ENCODE assay signal across 25 cellular contexts in the genomic region with DNA sequence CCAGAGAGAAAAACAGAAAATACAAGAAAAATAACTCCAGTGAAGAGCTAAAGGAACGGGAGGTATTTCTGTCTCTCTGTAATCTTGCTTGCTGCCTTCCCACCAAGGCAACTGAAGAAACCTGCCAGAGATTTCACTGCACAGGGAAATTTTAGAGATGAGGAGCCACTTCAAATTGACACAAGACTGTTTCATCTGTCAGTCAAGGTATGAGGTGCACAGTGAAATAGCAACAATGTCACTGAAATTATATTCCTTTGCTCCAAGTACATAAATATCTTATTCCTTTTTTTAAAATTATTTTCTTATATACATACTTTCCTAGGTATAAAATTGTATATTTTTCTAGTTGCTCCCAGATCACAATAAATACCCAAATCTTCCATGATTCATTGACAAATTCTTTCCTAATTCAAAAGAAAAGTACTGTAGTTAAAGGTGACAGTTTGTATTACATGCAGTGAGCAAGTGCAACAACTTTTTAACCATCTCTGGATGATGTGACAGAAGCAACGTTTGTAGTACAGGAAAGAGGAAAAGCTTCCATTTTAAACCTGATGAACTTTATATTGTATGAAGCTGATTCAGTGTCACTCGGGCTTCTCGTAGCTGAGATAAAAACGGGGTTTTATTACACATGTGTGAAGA.
A peak's percentile ranks its signal among the peaks of the same experiment; 100 is the strongest.
DNase-seq lines count a peak whose midpoint lies in the region; ATAC-seq, FAIRE-seq and TF ChIP-seq lines count a peak whose summit lies in the region.
"Had no signal": no experiment of that assay in that cellular context is flagged by ENCODE, and none has a peak within 500 bp of the region (broad histone marks: within the 10 kb centered on the region; RNA-seq: fewer than 3 reads in every experiment).

No MANE protein-coding gene starts in this region.

- H3K27me3 Mint-ChIP-seq in immature natural killer cell (ENCODE audit: low read depth in 3 of 3) = peaks cover 0 to 2% (median 0%) of the 10 kb centered on the region in 3 donors
- H3K27me3 Mint-ChIP-seq: CD4-positive, alpha-beta memory T cell; CD4-positive, CD25-positive, alpha-beta regulatory T cell; CD8-positive, alpha-beta memory T cell had no signal

- no peaks in the 10 kb centered on the region for H3K36me3 Mint-ChIP-seq in immature natural killer cell
- H3K36me3 Mint-ChIP-seq: CD14-positive monocyte; CD4-positive, alpha-beta memory T cell; CD4-positive, CD25-positive, alpha-beta regulatory T cell; CD8-positive, alpha-beta memory T cell had no signal

- peaks cover 0 to 13% (median 5%) of the 10 kb centered on the region in 6 donors for H3K9me3 Mint-ChIP-seq in immature natural killer cell

- no peak overlapping the region for H3K4me3 ChIP-seq in A549
- H3K4me3 ChIP-seq in neural cell (ENCODE audit: low read length) = peak overlapping the region; percentile 20
- no peak overlapping the region for H3K4me3 ChIP-seq in stomach
- H3K4me3 ChIP-seq in osteoblast (ENCODE audit: insufficient read depth, low read length) = no peak overlapping the region
- H3K4me3 ChIP-seq: BLaER1, GM12878 had no signal

- whole genome bisulfite sequencing in A549 (ENCODE audit: missing lambda C conversion rate) = 37% methylated on average over 5 of the region's 5 CpGs
- WGBS in stomach, 5 donors = 65 to 71% (median 66%) methylated on average over 5 of the region's 5 CpGs

- no peak overlapping the region for H3K27ac ChIP-seq in A549
- H3K27ac ChIP-seq in neural cell (ENCODE audit: low read length) = peak overlapping the region; percentile 79
- H3K27ac ChIP-seq in stomach = no peak overlapping the region
- no peak overlapping the region for H3K27ac ChIP-seq in osteoblast (ENCODE audit: low read depth, low read length)
- H3K27ac ChIP-seq: 22Rv1, BLaER1 had no signal

- no peak for TF ChIP-seq CTCF in A549 (IDR thresholded peaks at IDR 0.05)
- TF ChIP-seq CTCF in neural cell (IDR thresholded peaks at IDR 0.05; ENCODE audit: poor library complexity, severe bottlenecking) = no peak
- no peak for TF ChIP-seq CTCF in stomach (IDR thresholded peaks at IDR 0.05)
- no peak for TF ChIP-seq CTCF in osteoblast (IDR thresholded peaks at IDR 0.05; ENCODE audit: extremely low read depth, low read depth, low read length)

- H3K9ac ChIP-seq in neural cell (ENCODE audit: low read length) = peak overlapping the region; percentile 43
- H3K9ac ChIP-seq: BLaER1 had no signal

- POLR2A ChIA-PET in A549 (lab: Yijun Ruan, JAX) = no interaction called here

- H3K79me2 ChIP-seq in neural cell (replicated peaks; ENCODE audit: insufficient read depth, low read length) (no peaks in the 10 kb centered on the region), osteoblast (ENCODE audit: insufficient read depth, low read length) (no peaks in the 10 kb centered on the region)

- TF ChIP-seq RAD21 in A549 (conservative IDR thresholded peaks at IDR 0.05 in 1 of 2, IDR thresholded peaks at IDR 0.05 in 1 of 2) (no peak), neural cell (conservative IDR thresholded peaks at IDR 0.05) (no peak)

- no peak for ATAC-seq in A549
- peak; percentile 29 for ATAC-seq in left colon
- ATAC-seq: GM12878 had no signal

- H3K27ac Mint-ChIP-seq in immature natural killer cell = no peak overlapping the region
- H3K27ac Mint-ChIP-seq: CD14-positive monocyte; CD4-positive, alpha-beta memory T cell; CD4-positive, CD25-positive, alpha-beta regulatory T cell; CD8-positive, alpha-beta memory T cell had no signal

- H3K9me3 ChIP-seq in A549 (no peaks in the 10 kb centered on the region), neural cell (ENCODE audit: low read length) (no peaks in the 10 kb centered on the region), stomach (no peaks in the 10 kb centered on the region), osteoblast (ENCODE audit: low read depth, low read length) (no peaks in the 10 kb centered on the region)
- H3K9me3 ChIP-seq: BE2C, BLaER1 had no signal

- H4K20me1 ChIP-seq in neural cell (ENCODE audit: insufficient read depth) (no peaks in the 10 kb centered on the region), osteoblast (ENCODE audit: insufficient read depth, low read length) (no peaks in the 10 kb centered on the region)
- H4K20me1 ChIP-seq: BLaER1 had no signal

- H3K4me3 Mint-ChIP-seq in immature natural killer cell = no peak overlapping the region
- H3K4me3 Mint-ChIP-seq: CD14-positive monocyte; CD4-positive, alpha-beta memory T cell; CD4-positive, CD25-positive, alpha-beta regulatory T cell; CD8-positive, alpha-beta memory T cell had no signal

- H3K36me3 ChIP-seq in neural cell (ENCODE audit: insufficient read depth, low read length) = no peaks in the 10 kb centered on the region
- H3K36me3 ChIP-seq in stomach = no peaks in the 10 kb centered on the region
- no peaks in the 10 kb centered on the region for H3K36me3 ChIP-seq in osteoblast (ENCODE audit: insufficient read depth, low read length)
- H3K36me3 ChIP-seq: BE2C, BLaER1 had no signal

- no peaks in the 10 kb centered on the region for H3K4me1 Mint-ChIP-seq in immature natural killer cell
- H3K4me1 Mint-ChIP-seq: CD14-positive monocyte; CD4-positive, alpha-beta memory T cell; CD4-positive, CD25-positive, alpha-beta regulatory T cell; CD8-positive, alpha-beta memory T cell had no signal

- H3K9me2 ChIP-seq in neural cell (ENCODE audit: insufficient read depth, low read length) = no peaks in the 10 kb centered on the region

- no peak for DNase-seq in A549 (ENCODE audit: low read depth in 1 of 2, low spot score in 1 of 2)
- no peak for DNase-seq in left colon
- DNase-seq in stomach = no peak
- DNase-seq in osteoblast (ENCODE audit: insufficient read length, low spot score, missing footprints) = no peak
- no peak for DNase-seq in immature natural killer cell
- DNase-seq: ACHN; BE2C; C1 segment of cervical spinal cord; CD4-positive, alpha-beta memory T cell; CD4-positive, CD25-positive, alpha-beta regulatory T cell; CD8-positive, alpha-beta memory T cell; COR-L47; DMS 273 treated with DMSO at 0.1 percent for 48 hours; DMS53; DMS79; DND-41; EL; GDM1 had no signal

- intact Hi-C loops in left colon (cut with DNase I, micrococcal nuclease) = no loop called here
- intact Hi-C loops in stomach (cut with DNase I; ENCODE audit: low total_unique reads) = no loop called here

- no peak for FAIRE-seq in A549 (lab: Jason Lieb, UNC)
- FAIRE-seq: GM12878, GM12892, GM18507 had no signal

- no peaks in the 10 kb centered on the region for H3F3A ChIP-seq in neural cell (ENCODE audit: insufficient read depth, low read length, poor library complexity, severe bottlenecking)

- TF ChIP-seq EP300 in A549 (IDR thresholded peaks at IDR 0.05) (no peak), neural cell (conservative IDR thresholded peaks at IDR 0.05; ENCODE audit: poor library complexity, severe bottlenecking) (peak; percentile 88), stomach (IDR thresholded peaks at IDR 0.05) (no peak)

- H3K4me2 ChIP-seq in A549 (peak overlapping the region; percentile 28; the same call in 2 of the 3 replicates), neural cell (ENCODE audit: low read length) (peak overlapping the region; percentile 33), osteoblast (ENCODE audit: insufficient read depth, low read length) (no peak overlapping the region)
- H3K4me2 ChIP-seq: BLaER1 had no signal

- H3K27me3 ChIP-seq in neural cell (ENCODE audit: insufficient read depth, low read depth, low read length) = no peaks in the 10 kb centered on the region
- H3K27me3 ChIP-seq in stomach = no peaks in the 10 kb centered on the region
- H3K27me3 ChIP-seq in osteoblast (ENCODE audit: insufficient read depth, low read length) = no peaks in the 10 kb centered on the region
- H3K27me3 ChIP-seq: BE2C, BLaER1 had no signal

- TF ChIP-seq POLR2A in A549 (IDR thresholded peaks at IDR 0.05; ENCODE audit: low read length) (no peak), stomach (IDR thresholded peaks at IDR 0.05) (no peak)

- no peak overlapping the region for H2AFZ ChIP-seq in neural cell (ENCODE audit: low read depth, low read length)
- no peak overlapping the region for H2AFZ ChIP-seq in osteoblast (ENCODE audit: low read length)

- peaks cover 13% of the 10 kb centered on the region for H3K4me1 ChIP-seq in A549
- H3K4me1 ChIP-seq in stomach = no peaks in the 10 kb centered on the region
- H3K4me1 ChIP-seq in osteoblast (ENCODE audit: insufficient read depth, low read length) = no peaks in the 10 kb centered on the region

- CTCF ChIA-PET in A549 (lab: Yijun Ruan, JAX) = interaction anchor here (0.7 kb wide), 2 partner anchors 25 to 176 kb away, joined by 3 read pairs; no protein-coding TSS in a partner anchor

TF ChIP-seq in A549, 52 proteins besides CTCF, POLR2A, EP300 and RAD21 (continues in another document):
- TF ChIP-seq SREBF2 (IDR thresholded peaks at IDR 0.05) = no peak
- no peak for TF ChIP-seq TP53 (CRISPR knock-in tag; IDR thresholded peaks at IDR 0.05)
- TF ChIP-seq, protein P1, sequence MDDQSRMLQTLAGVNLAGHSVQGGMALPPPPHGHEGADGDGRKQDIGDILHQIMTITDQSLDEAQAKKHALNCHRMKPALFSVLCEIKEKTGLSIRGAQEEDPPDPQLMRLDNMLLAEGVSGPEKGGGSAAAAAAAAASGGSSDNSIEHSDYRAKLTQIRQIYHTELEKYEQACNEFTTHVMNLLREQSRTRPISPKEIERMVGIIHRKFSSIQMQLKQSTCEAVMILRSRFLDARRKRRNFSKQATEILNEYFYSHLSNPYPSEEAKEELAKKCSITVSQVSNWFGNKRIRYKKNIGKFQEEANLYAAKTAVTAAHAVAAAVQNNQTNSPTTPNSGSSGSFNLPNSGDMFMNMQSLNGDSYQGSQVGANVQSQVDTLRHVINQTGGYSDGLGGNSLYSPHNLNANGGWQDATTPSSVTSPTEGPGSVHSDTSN (IDR thresholded peaks at IDR 0.05) = no peak
- TF ChIP-seq KDM1A (IDR thresholded peaks at IDR 0.05; ENCODE audit: low read depth) = no peak
- no peak for TF ChIP-seq CHD2 (IDR thresholded peaks at IDR 0.05; ENCODE audit: low read length, partially characterized antibody)
- no peak for TF ChIP-seq JUNB (IDR thresholded peaks at IDR 0.05)
- TF ChIP-seq MAFK (IDR thresholded peaks at IDR 0.05; ENCODE audit: partially characterized antibody) = no peak

TF ChIP-seq in neural cell, 6 proteins besides CTCF, POLR2A, EP300 and RAD21 (continues in another document):
- TF ChIP-seq TAF1 (IDR thresholded peaks at IDR 0.05; ENCODE audit: low read depth) (no peak), POLR2AphosphoS5 (IDR thresholded peaks at IDR 0.05) (peak; percentile 59), EZH2 (IDR thresholded peaks at IDR 0.05; ENCODE audit: borderline replicate concordance, insufficient read depth, low read length, poor library complexity, severe bottlenecking) (no peak), MXI1 (conservative IDR thresholded peaks at IDR 0.05; ENCODE audit: poor library complexity, severe bottlenecking) (no peak), SMC3 (conservative IDR thresholded peaks at IDR 0.05; ENCODE audit: poor library complexity) (no peak)
